Comparison of ENCODE assay signal across 12 cellular contexts in genomic region chr10:119441921-119442757, GRCh38.
DNase-seq lines count a peak whose midpoint lies in the region; ATAC-seq, FAIRE-seq and TF ChIP-seq lines count a peak whose summit lies in the region.
"Had no signal": no experiment of that assay in that cellular context is flagged by ENCODE, and none has a peak within 500 bp of the region (broad histone marks: within the 10 kb centered on the region; RNA-seq: fewer than 3 reads in every experiment).

No MANE protein-coding gene starts in this region.

- ATAC-seq in GM18505 (IDR thresholded peaks at IDR 0.05; ENCODE audit: unreplicated experiment): peak; percentile 66

- H3K9me3 ChIP-seq in kidney (ENCODE audit: control insufficient read depth in 1 of 2, low read length in 2 of 2) (no peaks in the 10 kb centered on the region), stomach smooth muscle (ENCODE audit: control insufficient read depth in 2 of 2, low read length in 2 of 2) (no peaks in the 10 kb centered on the region)

- peak; percentile 5 for DNase-seq in NCI-H510A treated with DMSO at 0.1 percent for 48 hours (lab: John Stamatoyannopoulos, UW)
- peak; percentile 74 for DNase-seq in kidney
- DNase-seq in T-helper 2 cell: no peak
- DNase-seq in GF-D8 (lab: John Stamatoyannopoulos, UW): no peak
- DNase-seq in globus pallidus (ENCODE audit: low spot score): no peak
- DNase-seq: activated effector memory CD4-positive, alpha-beta T cell treated with Interleukin-2 at 50 U/mL for 16 hours; DMS153; NCI-H2029 had no signal

- intact Hi-C loops in kidney (cut with DNase I): loop anchor here (10.0 kb wide), 1 partner anchor 237 kb away; the partner anchor contains the start of gene GRK5

- H3K36me3 ChIP-seq in kidney (ENCODE audit: control insufficient read depth in 1 of 2, insufficient read depth in 2 of 2, low read length in 2 of 2) (no peaks in the 10 kb centered on the region), stomach smooth muscle (ENCODE audit: control insufficient read depth in 2 of 2, insufficient read depth in 2 of 2, low read length in 2 of 2) (peaks cover 4 to 19% of the 10 kb centered on the region in 2 donors)

- H3K9ac ChIP-seq in kidney (ENCODE audit: low read length in 2 of 2) (no peak overlapping the region), stomach smooth muscle (ENCODE audit: low read length in 2 of 2) (no peak overlapping the region)

- H3K27me3 ChIP-seq in stomach smooth muscle (ENCODE audit: control insufficient read depth in 1 of 2, insufficient read depth in 2 of 2, low read length in 2 of 2): no peaks in the 10 kb centered on the region

- no peak overlapping the region for H3K27ac ChIP-seq in kidney (ENCODE audit: low read depth in 2 of 2, low read length in 2 of 2)
- peak overlapping the region; percentile 31 for H3K27ac ChIP-seq in stomach smooth muscle (ENCODE audit: low read length)

- H3K4me3 ChIP-seq in kidney (ENCODE audit: low read length in 2 of 2) (no peak overlapping the region), stomach smooth muscle (ENCODE audit: low read length in 2 of 2) (no peak overlapping the region)
- H3K4me3 ChIP-seq: lung, skin epidermis had no signal

- H3K4me1 ChIP-seq in kidney (ENCODE audit: control insufficient read depth in 1 of 2, insufficient read depth in 1 of 2, low read depth in 1 of 2, low read length in 2 of 2): peaks cover 0 to 8% of the 10 kb centered on the region in 2 donors
- H3K4me1 ChIP-seq in stomach smooth muscle (ENCODE audit: control insufficient read depth, insufficient read depth, low read length): peaks cover 26% of the 10 kb centered on the region

- FAIRE-seq in kidney (lab: Jason Lieb, UNC): no peak

- TF ChIP-seq POLR2A in GM18505 (IDR thresholded peaks at IDR 0.05; ENCODE audit: borderline replicate concordance, extremely low read depth, insufficient read depth, insufficient read length): peak; percentile 19

- TF ChIP-seq CTCF in kidney (IDR thresholded peaks at IDR 0.05; ENCODE audit: borderline replicate concordance, extremely low read depth, insufficient read depth): no peak

Comparison
In these comparisons a context has a peak if more than half of its experiments do, and no peak if none do; other contexts are left out.
1. DNase-seq: peak in NCI-H510A treated with DMSO at 0.1 percent for 48 hours (single experiment) and kidney (single experiment); none in T-helper 2 cell (0 of 5), GF-D8 (single experiment) and globus pallidus (single experiment).